ENCODE assay signal across 25 cellular contexts in the genomic region with DNA sequence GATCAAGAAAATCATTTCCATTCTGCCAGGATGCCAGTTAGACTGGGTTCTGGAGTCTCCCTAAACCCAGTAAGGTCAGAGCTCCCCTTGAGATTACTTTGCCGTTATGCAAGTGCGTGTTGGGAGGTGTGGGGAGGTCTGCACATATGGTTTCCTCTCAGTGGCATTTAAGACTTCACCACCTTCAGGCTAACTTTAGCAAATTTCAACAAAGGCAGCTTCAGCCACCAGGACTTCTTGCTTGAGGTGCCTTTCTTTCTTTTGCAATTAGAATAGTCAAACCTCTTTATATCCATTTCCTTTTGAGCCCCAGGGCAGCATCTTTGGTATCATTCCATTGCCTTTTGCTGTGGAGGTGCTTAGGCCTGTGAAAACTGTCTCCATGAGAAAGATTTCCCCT.
DNase-seq lines count a peak whose midpoint lies in the region; ATAC-seq and TF ChIP-seq lines count a peak whose summit lies in the region.
"Had no signal": no experiment of that assay in that cellular context is flagged by ENCODE, and none has a peak within 500 bp of the region (broad histone marks: within the 10 kb centered on the region; RNA-seq: fewer than 3 reads in every experiment).

No MANE protein-coding gene starts in this region.

- intact Hi-C loops in sciatic nerve (cut with DNase I), result no loop called here

- H3K9me3 Mint-ChIP-seq in activated CD8-positive, alpha-beta memory T cell treated with anti-CD3 and anti-CD28 coated beads, Interleukin-2, amount 10 ng/mL, durations not matched to agents 7 days and 5 days (ENCODE audit: low read depth), result no peaks in the 10 kb centered on the region
- H3K9me3 Mint-ChIP-seq in GM23338, result peaks cover under 1% of the 10 kb centered on the region; the same call in 2 of the 3 replicates
- H3K9me3 Mint-ChIP-seq in activated naive CD8-positive, alpha-beta T cell treated with anti-CD3 and anti-CD28 coated beads, Interleukin-2, amount 50 U/mL, for 24 hours, result no peaks in the 10 kb centered on the region
- H3K9me3 Mint-ChIP-seq in osteocyte (ENCODE audit: unreplicated experiment), result no peaks in the 10 kb centered on the region
- H3K9me3 Mint-ChIP-seq: dendritic cell treated with granulocyte-macrophage colony-stimulating factor and Interleukin-4, amounts not matched to agents 40 ng/mL and 50 ng/mL, for 4 days had no signal

- H3K4me1 Mint-ChIP-seq in activated CD8-positive, alpha-beta memory T cell treated with anti-CD3 and anti-CD28 coated beads, Interleukin-2, amount 10 ng/mL, durations not matched to agents 7 days and 5 days, result peaks cover 91% of the 10 kb centered on the region
- H3K4me1 Mint-ChIP-seq in GM23338, result peaks cover 31% of the 10 kb centered on the region
- peaks cover 90% of the 10 kb centered on the region for H3K4me1 Mint-ChIP-seq in activated naive CD8-positive, alpha-beta T cell treated with anti-CD3 and anti-CD28 coated beads, Interleukin-2, amount 50 U/mL, for 24 hours
- no peaks in the 10 kb centered on the region for H3K4me1 Mint-ChIP-seq in osteocyte (ENCODE audit: unreplicated experiment)

- peaks cover 27% of the 10 kb centered on the region for H3K4me1 ChIP-seq in GM23338 (ENCODE audit: insufficient read depth)

- peak overlapping the region; percentile 54 for H3K4me2 ChIP-seq in GM23338

- no peaks in the 10 kb centered on the region for H3K79me2 ChIP-seq in GM23338 (replicated peaks; ENCODE audit: insufficient read depth)

- H3K27me3 ChIP-seq in GM23338 (ENCODE audit: insufficient read depth), result no peaks in the 10 kb centered on the region
- H3K27me3 ChIP-seq: cardiac muscle cell, spleen had no signal

- no peaks in the 10 kb centered on the region for H3K27me3 Mint-ChIP-seq in activated CD8-positive, alpha-beta memory T cell treated with anti-CD3 and anti-CD28 coated beads, Interleukin-2, amount 10 ng/mL, durations not matched to agents 7 days and 5 days
- peaks cover 9% of the 10 kb centered on the region for H3K27me3 Mint-ChIP-seq in GM23338 (ENCODE audit: insufficient read depth, low read depth, poor library complexity)
- H3K27me3 Mint-ChIP-seq in activated naive CD8-positive, alpha-beta T cell treated with anti-CD3 and anti-CD28 coated beads, Interleukin-2, amount 50 U/mL, for 24 hours, result no peaks in the 10 kb centered on the region
- H3K27me3 Mint-ChIP-seq in osteocyte (ENCODE audit: unreplicated experiment), result no peaks in the 10 kb centered on the region
- H3K27me3 Mint-ChIP-seq: IgD-negative memory B cell had no signal

- peak overlapping the region; percentile 85 for H3K27ac ChIP-seq in GM23338 (ENCODE audit: low read depth)
- H3K27ac ChIP-seq: cardiac muscle cell, heart right ventricle, HL-60, spleen had no signal

- no peaks in the 10 kb centered on the region for H3K36me3 ChIP-seq in GM23338 (ENCODE audit: insufficient read depth)
- H3K36me3 ChIP-seq: cardiac muscle cell, heart right ventricle, spleen had no signal

- TF ChIP-seq CTCF in GM23338 (conservative IDR thresholded peaks at IDR 0.05; ENCODE audit: low read depth in 2 of 2) (no peak), osteocyte (IDR thresholded peaks at IDR 0.05) (no peak)

- H4K20me1 ChIP-seq in GM23338 (replicated peaks; ENCODE audit: insufficient read depth), result no peaks in the 10 kb centered on the region

- ATAC-seq in activated CD8-positive, alpha-beta memory T cell treated with anti-CD3 and anti-CD28 coated beads, Interleukin-2, amount 10 ng/mL, durations not matched to agents 7 days and 5 days, result no peak
- ATAC-seq in GM23338 (no peak; the same call in 1 of the 3 replicates), sciatic nerve (no peak), GM19023 (IDR thresholded peaks at IDR 0.05; ENCODE audit: unreplicated experiment) (no peak)
- no peak for ATAC-seq in activated naive CD8-positive, alpha-beta T cell treated with anti-CD3 and anti-CD28 coated beads, Interleukin-2, amount 50 U/mL, for 24 hours
- ATAC-seq: heart right ventricle, PC-3 had no signal

- CTCF ChIA-PET in activated CD8-positive, alpha-beta memory T cell treated with anti-CD3 and anti-CD28 coated beads, Interleukin-2, amount 10 ng/mL, durations not matched to agents 7 days and 5 days (lab: Charles Lee), result interaction anchor here (1.2 to 7.9 kb wide), 7 partner anchors 8 to 121 kb away, joined by 3 to 63 read pairs (median 7); partner anchors contain the start of gene CCND2

- H3K4me3 ChIP-seq in GM23338, result no peak overlapping the region
- H3K4me3 ChIP-seq: cardiac muscle cell, heart right ventricle, spleen had no signal

- no peak overlapping the region for H3K4me3 Mint-ChIP-seq in activated CD8-positive, alpha-beta memory T cell treated with anti-CD3 and anti-CD28 coated beads, Interleukin-2, amount 10 ng/mL, durations not matched to agents 7 days and 5 days
- H3K4me3 Mint-ChIP-seq in GM23338 (no peak overlapping the region), osteocyte (ENCODE audit: unreplicated experiment) (no peak overlapping the region)
- no peak overlapping the region for H3K4me3 Mint-ChIP-seq in activated naive CD8-positive, alpha-beta T cell treated with anti-CD3 and anti-CD28 coated beads, Interleukin-2, amount 50 U/mL, for 24 hours
- H3K4me3 Mint-ChIP-seq: dendritic cell treated with granulocyte-macrophage colony-stimulating factor and Interleukin-4, amounts not matched to agents 40 ng/mL and 50 ng/mL, for 4 days; IgD-negative memory B cell had no signal

- peak; percentile 46 for DNase-seq in activated CD8-positive, alpha-beta memory T cell treated with anti-CD3 and anti-CD28 coated beads, Interleukin-2, amount 10 ng/mL, durations not matched to agents 7 days and 5 days
- no peak for DNase-seq in activated CD8-positive, alpha-beta memory T cell treated with anti-CD3 and anti-CD28 coated beads, Interleukin-2, amount 50 U/mL, for 4 hours
- DNase-seq in GM23338 (ENCODE audit: low spot score) (peak; percentile 52), osteocyte (ENCODE audit: extremely low spot score, unreplicated experiment) (peak; percentile 21), sciatic nerve (ENCODE audit: low spot score) (no peak), NOMO-1 treated with dmso at 0.1 percent for 144 hours (lab: John Stamatoyannopoulos, UW; ENCODE audit: unreplicated experiment) (no peak)
- DNase-seq in activated naive CD8-positive, alpha-beta T cell treated with anti-CD3 and anti-CD28 coated beads, Interleukin-2, amount 50 U/mL, for 24 hours, result no peak
- DNase-seq: activated CD4-positive, alpha-beta T cell treated with anti-CD3 and anti-CD28 coated beads, Interleukin-2, amount 50 U/mL, for 4 hours; amygdala; C1 segment of cervical spinal cord; EL; heart right ventricle; MM.1S; NCI-H82; PC-3; retina; SHP77 treated with DMSO at 0.1 percent for 48 hours; spleen; stimulated activated CD4-positive, alpha-beta T cell treated with anti-CD3 and anti-CD28 coated beads, Interleukin-4, amount 100 ng/mL, for 24 hours; substantia nigra had no signal

- H3F3A ChIP-seq in GM23338 (replicated peaks; ENCODE audit: low read depth), result peaks cover 13% of the 10 kb centered on the region

- H3K36me3 Mint-ChIP-seq in activated CD8-positive, alpha-beta memory T cell treated with anti-CD3 and anti-CD28 coated beads, Interleukin-2, amount 10 ng/mL, durations not matched to agents 7 days and 5 days, result peaks cover 12% of the 10 kb centered on the region
- H3K36me3 Mint-ChIP-seq in GM23338 (ENCODE audit: low read depth) (no peaks in the 10 kb centered on the region; the same call in 2 of the 3 replicates), osteocyte (ENCODE audit: unreplicated experiment) (no peaks in the 10 kb centered on the region)
- no peaks in the 10 kb centered on the region for H3K36me3 Mint-ChIP-seq in activated naive CD8-positive, alpha-beta T cell treated with anti-CD3 and anti-CD28 coated beads, Interleukin-2, amount 50 U/mL, for 24 hours (ENCODE audit: low read depth)
- H3K36me3 Mint-ChIP-seq: IgD-negative memory B cell had no signal

- peak overlapping the region; percentile 77 for H3K27ac Mint-ChIP-seq in activated CD8-positive, alpha-beta memory T cell treated with anti-CD3 and anti-CD28 coated beads, Interleukin-2, amount 10 ng/mL, durations not matched to agents 7 days and 5 days
- H3K27ac Mint-ChIP-seq in GM23338 (no peak overlapping the region), osteocyte (ENCODE audit: unreplicated experiment) (no peak overlapping the region)
- H3K27ac Mint-ChIP-seq in activated naive CD8-positive, alpha-beta T cell treated with anti-CD3 and anti-CD28 coated beads, Interleukin-2, amount 50 U/mL, for 24 hours, result peak overlapping the region; percentile 41
- H3K27ac Mint-ChIP-seq: dendritic cell treated with granulocyte-macrophage colony-stimulating factor and Interleukin-4, amounts not matched to agents 40 ng/mL and 50 ng/mL, for 4 days had no signal

- no peaks in the 10 kb centered on the region; the same call in 1 of the 2 replicates for H3K9me2 ChIP-seq in GM23338 (ENCODE audit: insufficient read depth)

- peak overlapping the region; percentile 2; the same call in 1 of the 2 replicates for H2AFZ ChIP-seq in GM23338

Comparison
In these comparisons a context has a peak if more than half of its experiments do, and no peak if none do; other contexts are left out.
1. DNase-seq: peak in activated CD8-positive, alpha-beta memory T cell treated with anti-CD3 and anti-CD28 coated beads, Interleukin-2, amount 10 ng/mL, durations not matched to agents 7 days and 5 days (single experiment), GM23338 (single experiment) and osteocyte (single experiment); none in activated CD8-positive, alpha-beta memory T cell treated with anti-CD3 and anti-CD28 coated beads, Interleukin-2, amount 50 U/mL, for 4 hours (single experiment), activated naive CD8-positive, alpha-beta T cell treated with anti-CD3 and anti-CD28 coated beads, Interleukin-2, amount 50 U/mL, for 24 hours (single experiment), sciatic nerve (single experiment) and NOMO-1 treated with dmso at 0.1 percent for 144 hours (single experiment).
2. H3K27ac Mint-ChIP-seq: peak in activated CD8-positive, alpha-beta memory T cell treated with anti-CD3 and anti-CD28 coated beads, Interleukin-2, amount 10 ng/mL, durations not matched to agents 7 days and 5 days (single experiment) and activated naive CD8-positive, alpha-beta T cell treated with anti-CD3 and anti-CD28 coated beads, Interleukin-2, amount 50 U/mL, for 24 hours (single experiment); none in GM23338 (single experiment) and osteocyte (single experiment).